In genomic region chr1:208528577-208529240, GRCh38 we compare ENCODE assay signal across 27 cellular contexts.
DNase-seq lines count a peak whose midpoint lies in the region; ATAC-seq and TF ChIP-seq lines count a peak whose summit lies in the region.
"Had no signal": no experiment of that assay in that cellular context is flagged by ENCODE, and none has a peak within 500 bp of the region (broad histone marks: within the 10 kb centered on the region; RNA-seq: fewer than 3 reads in every experiment).

No MANE protein-coding gene starts in this region.

- H3K4me1 ChIP-seq in GM23338 (ENCODE audit: insufficient read depth) = peaks cover 9% of the 10 kb centered on the region; the same call in 1 of the 2 replicates
- H3K4me1 ChIP-seq: lower lobe of right lung, uterus had no signal

- H3K36me3 Mint-ChIP-seq in GM23338 (ENCODE audit: low read depth) = no peaks in the 10 kb centered on the region
- H3K36me3 Mint-ChIP-seq: CD4-positive, CD25-positive, alpha-beta regulatory T cell; T-cell had no signal

- peaks cover 20% of the 10 kb centered on the region for H3K4me1 Mint-ChIP-seq in GM23338
- H3K4me1 Mint-ChIP-seq: activated CD4-positive, alpha-beta T cell treated with anti-CD3 and anti-CD28 coated beads for 36 hours; CD4-positive, CD25-positive, alpha-beta regulatory T cell; T-cell had no signal

- H2AFZ ChIP-seq in GM23338 = peak overlapping the region; percentile 69; the same call in 1 of the 2 replicates
- H2AFZ ChIP-seq: hepatocyte had no signal

- no peak overlapping the region for H3K27ac Mint-ChIP-seq in GM23338
- H3K27ac Mint-ChIP-seq: activated CD4-positive, alpha-beta T cell treated with anti-CD3 and anti-CD28 coated beads for 36 hours; activated T-cell treated with anti-CD3 and anti-CD28 coated beads, Interleukin-2, amount 50 U/mL, for 24 hours; CD4-positive, CD25-positive, alpha-beta regulatory T cell; T-cell had no signal

- no peak overlapping the region for H3K27ac ChIP-seq in GM23338 (ENCODE audit: low read depth)
- peak overlapping the region; percentile 71 for H3K27ac ChIP-seq in angular gyrus (ENCODE audit: low read depth, low read length)
- peak overlapping the region; percentile 23 for H3K27ac ChIP-seq in layer of hippocampus (ENCODE audit: low read depth, low read length)
- H3K27ac ChIP-seq: hepatocyte, lower lobe of right lung, uterus had no signal

- H3K36me3 ChIP-seq in GM23338 (ENCODE audit: insufficient read depth) = no peaks in the 10 kb centered on the region
- H3K36me3 ChIP-seq: lower lobe of right lung, uterus had no signal

- no peak; the same call in 2 of the 3 replicates for ATAC-seq in GM23338
- ATAC-seq: activated CD4-positive, alpha-beta T cell treated with anti-CD3 and anti-CD28 coated beads for 36 hours; lower lobe of right lung; Panc1; right cardiac atrium; T-cell had no signal

- H3K4me3 ChIP-seq in GM23338 = no peak overlapping the region
- H3K4me3 ChIP-seq: hepatocyte, lower lobe of right lung, uterus had no signal

- H4K20me1 ChIP-seq in GM23338 (replicated peaks; ENCODE audit: insufficient read depth) = no peaks in the 10 kb centered on the region

- no peaks in the 10 kb centered on the region for H3K9me3 Mint-ChIP-seq in GM23338
- H3K9me3 Mint-ChIP-seq: activated T-cell treated with anti-CD3 and anti-CD28 coated beads, Interleukin-2, amount 50 U/mL, for 24 hours; T-cell had no signal

- DNase-seq in GM23338 (ENCODE audit: low spot score) = no peak
- DNase-seq in putamen (ENCODE audit: low spot score) = peak; percentile 88
- DNase-seq in GM19238 (ENCODE audit: insufficient read length, low spot score) = no peak
- no peak for DNase-seq in AG08395 (ENCODE audit: low spot score)
- DNase-seq in iPS-NIHi11 (ENCODE audit: low spot score) = no peak
- DNase-seq in NCI-H1105 treated with DMSO at 0.1 percent for 48 hours (lab: John Stamatoyannopoulos, UW) = no peak
- DNase-seq: activated CD4-positive, alpha-beta T cell treated with anti-CD3 and anti-CD28 coated beads for 36 hours; activated CD8-positive, alpha-beta memory T cell treated with anti-CD3 and anti-CD28 coated beads for 24 hours; activated naive CD4-positive, alpha-beta T cell; activated T-cell treated with anti-CD3 and anti-CD28 coated beads, Interleukin-2, amount 50 U/mL, for 24 hours; CD4-positive, CD25-positive, alpha-beta regulatory T cell; central memory CD4-positive, alpha-beta T cell; erythroblast; foreskin melanocyte; GF-D8; KBM-7; lower lobe of right lung; MM.1S; NCI-H187 treated with DMSO at 0.1 percent for 48 hours; NCI-H345; T-cell; uterus had no signal

- no peaks in the 10 kb centered on the region for H3K79me2 ChIP-seq in GM23338 (replicated peaks; ENCODE audit: insufficient read depth)
- H3K79me2 ChIP-seq: hepatocyte had no signal

- H3K9me2 ChIP-seq in GM23338 (ENCODE audit: insufficient read depth) = no peaks in the 10 kb centered on the region

- H3K4me3 Mint-ChIP-seq in GM23338 = no peak overlapping the region
- H3K4me3 Mint-ChIP-seq: activated CD4-positive, alpha-beta T cell treated with anti-CD3 and anti-CD28 coated beads for 36 hours; activated T-cell treated with anti-CD3 and anti-CD28 coated beads, Interleukin-2, amount 50 U/mL, for 24 hours; CD4-positive, CD25-positive, alpha-beta regulatory T cell; T-cell had no signal

- H3K4me2 ChIP-seq in GM23338 = no peak overlapping the region
- H3K4me2 ChIP-seq: hepatocyte had no signal

- no peaks in the 10 kb centered on the region for H3F3A ChIP-seq in GM23338 (replicated peaks; ENCODE audit: low read depth)

- peaks cover 2% of the 10 kb centered on the region for H3K27me3 Mint-ChIP-seq in GM23338 (ENCODE audit: insufficient read depth, low read depth, poor library complexity)
- H3K27me3 Mint-ChIP-seq: CD4-positive, CD25-positive, alpha-beta regulatory T cell had no signal

- TF ChIP-seq CTCF in GM23338 (conservative IDR thresholded peaks at IDR 0.05; ENCODE audit: low read depth in 2 of 2) = no peak; a peak in 1 of 4 replicates

- H3K27me3 ChIP-seq in GM23338 (ENCODE audit: insufficient read depth) = no peaks in the 10 kb centered on the region
- H3K27me3 ChIP-seq in layer of hippocampus (ENCODE audit: control insufficient read depth, insufficient read depth, low read length) = no peaks in the 10 kb centered on the region
- H3K27me3 ChIP-seq: uterus had no signal

TF ChIP-seq in GM23338, 12 proteins besides CTCF, POLR2A, EP300 and RAD21 (continues in another document):
- TF ChIP-seq NANOG (IDR thresholded peaks at IDR 0.05; ENCODE audit: borderline replicate concordance) = no peak
- TF ChIP-seq POLR2AphosphoS5 (IDR thresholded peaks at IDR 0.05; ENCODE audit: low read depth) = no peak
- TF ChIP-seq STAT1 (IDR thresholded peaks at IDR 0.05; ENCODE audit: unreplicated experiment) = no peak
- TF ChIP-seq ZNF114 (CRISPR knock-in tag; IDR thresholded peaks at IDR 0.05) = no peak
- TF ChIP-seq, protein P1, sequence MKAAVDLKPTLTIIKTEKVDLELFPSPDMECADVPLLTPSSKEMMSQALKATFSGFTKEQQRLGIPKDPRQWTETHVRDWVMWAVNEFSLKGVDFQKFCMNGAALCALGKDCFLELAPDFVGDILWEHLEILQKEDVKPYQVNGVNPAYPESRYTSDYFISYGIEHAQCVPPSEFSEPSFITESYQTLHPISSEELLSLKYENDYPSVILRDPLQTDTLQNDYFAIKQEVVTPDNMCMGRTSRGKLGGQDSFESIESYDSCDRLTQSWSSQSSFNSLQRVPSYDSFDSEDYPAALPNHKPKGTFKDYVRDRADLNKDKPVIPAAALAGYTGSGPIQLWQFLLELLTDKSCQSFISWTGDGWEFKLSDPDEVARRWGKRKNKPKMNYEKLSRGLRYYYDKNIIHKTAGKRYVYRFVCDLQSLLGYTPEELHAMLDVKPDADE (IDR thresholded peaks at IDR 0.05) = no peak
- TF ChIP-seq, protein P2, sequence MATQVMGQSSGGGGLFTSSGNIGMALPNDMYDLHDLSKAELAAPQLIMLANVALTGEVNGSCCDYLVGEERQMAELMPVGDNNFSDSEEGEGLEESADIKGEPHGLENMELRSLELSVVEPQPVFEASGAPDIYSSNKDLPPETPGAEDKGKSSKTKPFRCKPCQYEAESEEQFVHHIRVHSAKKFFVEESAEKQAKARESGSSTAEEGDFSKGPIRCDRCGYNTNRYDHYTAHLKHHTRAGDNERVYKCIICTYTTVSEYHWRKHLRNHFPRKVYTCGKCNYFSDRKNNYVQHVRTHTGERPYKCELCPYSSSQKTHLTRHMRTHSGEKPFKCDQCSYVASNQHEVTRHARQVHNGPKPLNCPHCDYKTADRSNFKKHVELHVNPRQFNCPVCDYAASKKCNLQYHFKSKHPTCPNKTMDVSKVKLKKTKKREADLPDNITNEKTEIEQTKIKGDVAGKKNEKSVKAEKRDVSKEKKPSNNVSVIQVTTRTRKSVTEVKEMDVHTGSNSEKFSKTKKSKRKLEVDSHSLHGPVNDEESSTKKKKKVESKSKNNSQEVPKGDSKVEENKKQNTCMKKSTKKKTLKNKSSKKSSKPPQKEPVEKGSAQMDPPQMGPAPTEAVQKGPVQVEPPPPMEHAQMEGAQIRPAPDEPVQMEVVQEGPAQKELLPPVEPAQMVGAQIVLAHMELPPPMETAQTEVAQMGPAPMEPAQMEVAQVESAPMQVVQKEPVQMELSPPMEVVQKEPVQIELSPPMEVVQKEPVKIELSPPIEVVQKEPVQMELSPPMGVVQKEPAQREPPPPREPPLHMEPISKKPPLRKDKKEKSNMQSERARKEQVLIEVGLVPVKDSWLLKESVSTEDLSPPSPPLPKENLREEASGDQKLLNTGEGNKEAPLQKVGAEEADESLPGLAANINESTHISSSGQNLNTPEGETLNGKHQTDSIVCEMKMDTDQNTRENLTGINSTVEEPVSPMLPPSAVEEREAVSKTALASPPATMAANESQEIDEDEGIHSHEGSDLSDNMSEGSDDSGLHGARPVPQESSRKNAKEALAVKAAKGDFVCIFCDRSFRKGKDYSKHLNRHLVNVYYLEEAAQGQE (IDR thresholded peaks at IDR 0.05; ENCODE audit: unreplicated experiment) = no peak
